ENCODE assay signal across 12 cellular contexts in genomic region chr14:68748691-68749090, GRCh38.
"Had no signal": no experiment of that assay in that cellular context is flagged by ENCODE, and none has a peak within 500 bp of the region (broad histone marks: within the 10 kb centered on the region; RNA-seq: fewer than 3 reads in every experiment).

No MANE protein-coding gene starts in this region.

- H3K36me3 Mint-ChIP-seq: naive B cell had no signal

- H3K4me1 ChIP-seq: ascending aorta had no signal

- H3K9me3 Mint-ChIP-seq: activated CD4-positive, alpha-beta memory T cell treated with anti-CD3 and anti-CD28 coated beads, Interleukin-2, amount 10 ng/mL, durations not matched to agents 7 days and 5 days; activated naive CD8-positive, alpha-beta T cell treated with anti-CD3 and anti-CD28 coated beads, Interleukin-2, amount 50 U/mL, for 24 hours; naive B cell; stimulated activated naive CD8-positive, alpha-beta T cell treated with anti-CD3 and anti-CD28 coated beads, Interleukin-15, Interleukin-2, amounts not matched to agents 100 ng/mL and 50 ng/mL, for 24 hours had no signal

- ATAC-seq: activated naive CD8-positive, alpha-beta T cell treated with anti-CD3 and anti-CD28 coated beads, Interleukin-2, amount 50 U/mL, for 24 hours; heart left ventricle had no signal

- H3K4me3 Mint-ChIP-seq: activated CD4-positive, alpha-beta memory T cell treated with anti-CD3 and anti-CD28 coated beads, Interleukin-2, amount 10 ng/mL, durations not matched to agents 7 days and 5 days; activated naive CD8-positive, alpha-beta T cell treated with anti-CD3 and anti-CD28 coated beads, Interleukin-2, amount 50 U/mL, for 24 hours; stimulated activated naive CD8-positive, alpha-beta T cell treated with anti-CD3 and anti-CD28 coated beads, Interleukin-15, Interleukin-2, amounts not matched to agents 100 ng/mL and 50 ng/mL, for 24 hours had no signal

- H3K4me3 ChIP-seq: ascending aorta, heart left ventricle, sigmoid colon had no signal

- H3K27me3 ChIP-seq: ascending aorta, sigmoid colon had no signal

- H3K9me3 ChIP-seq: ascending aorta, heart left ventricle, sigmoid colon had no signal

- H3K27me3 Mint-ChIP-seq: activated naive CD8-positive, alpha-beta T cell treated with anti-CD3 and anti-CD28 coated beads, Interleukin-2, amount 50 U/mL, for 24 hours; naive B cell; progenitor cell of endocrine pancreas; stimulated activated naive CD8-positive, alpha-beta T cell treated with anti-CD3 and anti-CD28 coated beads, Interleukin-15, Interleukin-2, amounts not matched to agents 100 ng/mL and 50 ng/mL, for 24 hours had no signal

- H3K4me1 Mint-ChIP-seq: activated CD4-positive, alpha-beta memory T cell treated with anti-CD3 and anti-CD28 coated beads, Interleukin-2, amount 10 ng/mL, durations not matched to agents 7 days and 5 days; activated naive CD8-positive, alpha-beta T cell treated with anti-CD3 and anti-CD28 coated beads, Interleukin-2, amount 50 U/mL, for 24 hours had no signal

- H3K27ac Mint-ChIP-seq: activated CD4-positive, alpha-beta memory T cell treated with anti-CD3 and anti-CD28 coated beads, Interleukin-2, amount 10 ng/mL, durations not matched to agents 7 days and 5 days; activated naive CD8-positive, alpha-beta T cell treated with anti-CD3 and anti-CD28 coated beads, Interleukin-2, amount 50 U/mL, for 24 hours; progenitor cell of endocrine pancreas; stimulated activated naive CD8-positive, alpha-beta T cell treated with anti-CD3 and anti-CD28 coated beads, Interleukin-15, Interleukin-2, amounts not matched to agents 100 ng/mL and 50 ng/mL, for 24 hours had no signal

- DNase-seq: activated CD4-positive, alpha-beta memory T cell treated with anti-CD3 and anti-CD28 coated beads, Interleukin-2, amount 10 ng/mL, durations not matched to agents 7 days and 5 days; activated CD4-positive, alpha-beta T cell treated with anti-CD3 and anti-CD28 coated beads for 1 hour; activated naive CD8-positive, alpha-beta T cell treated with anti-CD3 and anti-CD28 coated beads, Interleukin-2, amount 50 U/mL, for 24 hours; activated T-cell treated with anti-CD3 and anti-CD28 coated beads, Interleukin-2, amount 50 U/mL, for 48 hours; midbrain; naive B cell; sigmoid colon; stimulated activated CD4-positive, alpha-beta T cell treated with anti-CD3 and anti-CD28 coated beads, Interleukin-4, amount 100 ng/mL, for 24 hours had no signal

- H3K27ac ChIP-seq: ascending aorta had no signal

- H3K36me3 ChIP-seq: ascending aorta, heart left ventricle, sigmoid colon had no signal
